ENCODE assay signal across 8 cellular contexts in genomic region chr2:224583033-224583432, GRCh38. TPM values are rescaled to one million over a fixed set of nuclear protein-coding genes. Genes with fewer than 3 reads are reported as not detected.
DNase-seq lines count a peak whose midpoint lies in the region; ATAC-seq and TF ChIP-seq lines count a peak whose summit lies in the region.
"Not testable (repeated sequence)": the region's sequence is repeated elsewhere in the genome, so short reads cannot be mapped to it uniquely, and the experiment has no call there.

No MANE protein-coding gene starts in this region.

- peak overlapping the region; percentile 97 for H3K4me3 Mint-ChIP-seq in T-helper 1 cell treated with Interleukin-12 subunit alpha and Interleukin-12 subunit beta and Interleukin-4 antibody, amounts not matched to agents 30 μg/mL and 1 μg/mL, for 36 hours
- peak overlapping the region; percentile 98 for H3K4me3 Mint-ChIP-seq in activated naive CD8-positive, alpha-beta T cell treated with anti-CD3 and anti-CD28 coated beads, Interleukin-2, amount 10 ng/mL, durations not matched to agents 7 days and 5 days
- peak overlapping the region; percentile 100 for H3K4me3 Mint-ChIP-seq in neural progenitor cell
- H3K4me3 Mint-ChIP-seq in stimulated activated naive CD8-positive, alpha-beta T cell treated with anti-CD3 and anti-CD28 coated beads, Interleukin-15, amount 100 ng/mL, for 72 hours, result peak overlapping the region; percentile 68 to 98

- peak overlapping the region; percentile 66 to 96 (median 85) for H3K4me2 ChIP-seq in BLaER1 treated with 17β-estradiol and CSF1 and Interleukin-3, amounts not matched to agents 10 nM and 100 nM
- H3K4me2 ChIP-seq in neural progenitor cell, result peak overlapping the region; percentile 94

- H3K27ac Mint-ChIP-seq in T-helper 1 cell treated with Interleukin-12 subunit alpha and Interleukin-12 subunit beta and Interleukin-4 antibody, amounts not matched to agents 30 μg/mL and 1 μg/mL, for 36 hours; activated naive CD8-positive, alpha-beta T cell treated with anti-CD3 and anti-CD28 coated beads, Interleukin-2, amount 10 ng/mL, durations not matched to agents 7 days and 5 days; neural progenitor cell; stimulated activated naive CD8-positive, alpha-beta T cell treated with anti-CD3 and anti-CD28 coated beads, Interleukin-15, amount 100 ng/mL, for 72 hours: not testable (repeated sequence)

- H3K79me2 ChIP-seq in neural progenitor cell (ENCODE audit: low read depth), result peaks cover 71% of the 10 kb centered on the region

- not testable (repeated sequence) for H3K27me3 Mint-ChIP-seq in T-helper 1 cell treated with Interleukin-12 subunit alpha and Interleukin-12 subunit beta and Interleukin-4 antibody, amounts not matched to agents 30 μg/mL and 1 μg/mL, for 36 hours (ENCODE audit: low read depth); activated naive CD8-positive, alpha-beta T cell treated with anti-CD3 and anti-CD28 coated beads, Interleukin-2, amount 10 ng/mL, durations not matched to agents 7 days and 5 days; neural progenitor cell (ENCODE audit: insufficient read depth, low read depth); stimulated activated naive CD8-positive, alpha-beta T cell treated with anti-CD3 and anti-CD28 coated beads, Interleukin-15, amount 100 ng/mL, for 72 hours

- ATAC-seq in activated naive CD8-positive, alpha-beta T cell treated with anti-CD3 and anti-CD28 coated beads, Interleukin-2, amount 10 ng/mL, durations not matched to agents 7 days and 5 days (ENCODE audit: low read depth); stimulated activated naive CD8-positive, alpha-beta T cell treated with anti-CD3 and anti-CD28 coated beads, Interleukin-15, amount 100 ng/mL, for 72 hours: not testable (repeated sequence)

- POLR2A ChIA-PET in activated naive CD8-positive, alpha-beta T cell treated with anti-CD3 and anti-CD28 coated beads, Interleukin-2, amount 10 ng/mL, durations not matched to agents 7 days and 5 days (lab: Charles Lee), result not testable (repeated sequence)

- peak overlapping the region; percentile 99 to 100 (median 100) for H3K9ac ChIP-seq in BLaER1 treated with 17β-estradiol and CSF1 and Interleukin-3, amounts not matched to agents 10 nM and 100 nM
- H3K9ac ChIP-seq in HUES6 (ENCODE audit: low read length); endocrine pancreas (ENCODE audit: control insufficient read depth, insufficient read depth, low read length); neural progenitor cell: not testable (repeated sequence)

- peaks cover 37 to 62% (median 49%) of the 10 kb centered on the region in 10 experiments for H3K4me1 ChIP-seq in BLaER1 treated with 17β-estradiol and CSF1 and Interleukin-3, amounts not matched to agents 10 nM and 100 nM
- H3K4me1 ChIP-seq in HUES6 (ENCODE audit: control insufficient read depth, insufficient read depth, low read length) (peaks cover 16% of the 10 kb centered on the region), endocrine pancreas (ENCODE audit: control insufficient read depth, insufficient read depth, low read length) (peaks cover 17% of the 10 kb centered on the region), neural progenitor cell (peaks cover 27% of the 10 kb centered on the region)

- peaks cover 9 to 44% (median 32%) of the 10 kb centered on the region in 11 experiments; a peak in 20 of 22 replicates for H3K36me3 ChIP-seq in BLaER1 treated with 17β-estradiol and CSF1 and Interleukin-3, amounts not matched to agents 10 nM and 100 nM
- peaks cover 15% of the 10 kb centered on the region; the same call in 1 of the 2 replicates for H3K36me3 ChIP-seq in HUES6 (ENCODE audit: control insufficient read depth, insufficient read depth, low read length)
- not testable (repeated sequence) for H3K36me3 ChIP-seq in endocrine pancreas (ENCODE audit: control insufficient read depth, insufficient read depth, low read length); neural progenitor cell

- not testable (repeated sequence) for H3K9me3 Mint-ChIP-seq in T-helper 1 cell treated with Interleukin-12 subunit alpha and Interleukin-12 subunit beta and Interleukin-4 antibody, amounts not matched to agents 30 μg/mL and 1 μg/mL, for 36 hours; activated naive CD8-positive, alpha-beta T cell treated with anti-CD3 and anti-CD28 coated beads, Interleukin-2, amount 10 ng/mL, durations not matched to agents 7 days and 5 days; stimulated activated naive CD8-positive, alpha-beta T cell treated with anti-CD3 and anti-CD28 coated beads, Interleukin-15, amount 100 ng/mL, for 72 hours
- H3K9me3 Mint-ChIP-seq in neural progenitor cell, result peaks cover 21% of the 10 kb centered on the region

- H3K4me3 ChIP-seq in BLaER1 treated with 17β-estradiol and CSF1 and Interleukin-3, amounts not matched to agents 10 nM and 100 nM, result peak overlapping the region; percentile 87 to 100 (median 99)
- H3K4me3 ChIP-seq in HUES6 (ENCODE audit: low read depth, low read length) (peak overlapping the region; percentile 94), endocrine pancreas (ENCODE audit: control insufficient read depth, insufficient read depth, low read length) (peak overlapping the region; percentile 82), iPS-18c (ENCODE audit: insufficient read depth, low read depth, low read length) (peak overlapping the region; percentile 15; the same call in 1 of the 2 replicates), neural progenitor cell (peak overlapping the region; percentile 94)

- peak overlapping the region in 3 of 11 experiments; percentile 99 to 100 (median 100); a peak in 2 of 22 replicates for H3K27ac ChIP-seq in BLaER1 treated with 17β-estradiol and CSF1 and Interleukin-3, amounts not matched to agents 10 nM and 100 nM
- H3K27ac ChIP-seq in HUES6 (ENCODE audit: low read depth, low read length); neural progenitor cell: not testable (repeated sequence)

- not testable (repeated sequence) for H2AFZ ChIP-seq in neural progenitor cell (replicated peaks)

- H3K27me3 ChIP-seq in BLaER1 treated with 17β-estradiol and CSF1 and Interleukin-3, amounts not matched to agents 10 nM and 100 nM; HUES6 (ENCODE audit: control insufficient read depth, insufficient read depth, low read length); endocrine pancreas (ENCODE audit: control insufficient read depth, insufficient read depth, low read length); neural progenitor cell: not testable (repeated sequence)

- H3K4me1 Mint-ChIP-seq in T-helper 1 cell treated with Interleukin-12 subunit alpha and Interleukin-12 subunit beta and Interleukin-4 antibody, amounts not matched to agents 30 μg/mL and 1 μg/mL, for 36 hours (ENCODE audit: low read depth), result peaks cover 35% of the 10 kb centered on the region
- H3K4me1 Mint-ChIP-seq in activated naive CD8-positive, alpha-beta T cell treated with anti-CD3 and anti-CD28 coated beads, Interleukin-2, amount 10 ng/mL, durations not matched to agents 7 days and 5 days, result peaks cover 37% of the 10 kb centered on the region
- peaks cover 16% of the 10 kb centered on the region for H3K4me1 Mint-ChIP-seq in neural progenitor cell
- H3K4me1 Mint-ChIP-seq in stimulated activated naive CD8-positive, alpha-beta T cell treated with anti-CD3 and anti-CD28 coated beads, Interleukin-15, amount 100 ng/mL, for 72 hours, result peaks cover 41% of the 10 kb centered on the region

- DNase-seq in activated naive CD8-positive, alpha-beta T cell treated with anti-CD3 and anti-CD28 coated beads, Interleukin-2, amount 10 ng/mL, durations not matched to agents 7 days and 5 days; neural progenitor cell (ENCODE audit: low spot score); stimulated activated naive CD8-positive, alpha-beta T cell treated with anti-CD3 and anti-CD28 coated beads, Interleukin-15, amount 100 ng/mL, for 72 hours: not testable (repeated sequence)

- not testable (repeated sequence) for H3K36me3 Mint-ChIP-seq in T-helper 1 cell treated with Interleukin-12 subunit alpha and Interleukin-12 subunit beta and Interleukin-4 antibody, amounts not matched to agents 30 μg/mL and 1 μg/mL, for 36 hours (ENCODE audit: low read depth); activated naive CD8-positive, alpha-beta T cell treated with anti-CD3 and anti-CD28 coated beads, Interleukin-2, amount 10 ng/mL, durations not matched to agents 7 days and 5 days
- H3K36me3 Mint-ChIP-seq in neural progenitor cell, result peaks cover 37% of the 10 kb centered on the region

- TF ChIP-seq CTCF in neural progenitor cell (IDR thresholded peaks at IDR 0.05), result not testable (repeated sequence)

- H3F3A ChIP-seq in neural progenitor cell (ENCODE audit: low read depth), result not testable (repeated sequence)

- peaks cover 0 to 14% (median 6%) of the 10 kb centered on the region in 11 experiments; a peak in 9 of 22 replicates for H3K9me3 ChIP-seq in BLaER1 treated with 17β-estradiol and CSF1 and Interleukin-3, amounts not matched to agents 10 nM and 100 nM (replicated peaks in 1 of 11)
- not testable (repeated sequence) for H3K9me3 ChIP-seq in HUES6 (ENCODE audit: control insufficient read depth, insufficient read depth, low read depth, low read length); endocrine pancreas (ENCODE audit: control insufficient read depth, low read length); iPS-18c (ENCODE audit: control insufficient read depth, insufficient read depth, low read length); neural progenitor cell (ENCODE audit: low read depth)

- H4K20me1 ChIP-seq in BLaER1 treated with 17β-estradiol and CSF1 and Interleukin-3, amounts not matched to agents 10 nM and 100 nM, result peaks cover 61 to 70% (median 67%) of the 10 kb centered on the region in 11 experiments
- peaks cover 62% of the 10 kb centered on the region for H4K20me1 ChIP-seq in neural progenitor cell (ENCODE audit: low read depth)

RNA-seq across cellular contexts. Expression of gene CUL3, which starts 2.1 kb away (rescaled TPM):
- 10 to 100 TPM; 78.4 to 81.5 TPM for total RNA-seq in activated naive CD8-positive, alpha-beta T cell treated with anti-CD3 and anti-CD28 coated beads, Interleukin-2, amount 10 ng/mL, durations not matched to agents 7 days and 5 days
- 82.2 and 196 TPM in 2 replicates for total RNA-seq in neural progenitor cell (ENCODE audit: low replicate concordance)

Comparison
In these comparisons a context has a peak if more than half of its experiments do, and no peak if none do; other contexts are left out.
1. H3K4me3 ChIP-seq: peak in every context shown above with its lines; median percentile 99 in BLaER1 treated with 17β-estradiol and CSF1 and Interleukin-3, amounts not matched to agents 10 nM and 100 nM; 94 in HUES6; 94 in neural progenitor cell; 82 in endocrine pancreas; 15 in iPS-18c.